ENCODE assay signal across 29 cellular contexts in genomic region chr4:160373911-160374310, GRCh38.
"Had no signal": no experiment of that assay in that cellular context is flagged by ENCODE, and none has a peak within 500 bp of the region (broad histone marks: within the 10 kb centered on the region; RNA-seq: fewer than 3 reads in every experiment).

No MANE protein-coding gene starts in this region.

- H3K27ac ChIP-seq: dorsolateral prefrontal cortex, esophagus muscularis mucosa, heart right ventricle, neutrophil, parathyroid adenoma, right lobe of liver, thoracic aorta, tibial nerve, upper lobe of left lung had no signal

- H3K9me3 ChIP-seq: esophagus muscularis mucosa, heart right ventricle, mucosa of descending colon, neutrophil, right lobe of liver, thoracic aorta, tibial nerve, upper lobe of left lung had no signal

- H3K9ac ChIP-seq: parathyroid adenoma had no signal

- H3K4me1 Mint-ChIP-seq: immature natural killer cell; mesothelial cell of epicardium; naive B cell; neural crest cell; stimulated activated naive B cell treated with anti-CD40 and anti-IgM and Interleukin-4, amounts not matched to agents 10 μg/mL and 1 μg/mL and 100 μg/mL, for 72 hours had no signal

- H3K79me2 ChIP-seq: parathyroid adenoma had no signal

- H3K4me1 ChIP-seq: esophagus muscularis mucosa, heart right ventricle, parathyroid adenoma, right lobe of liver, tibial nerve, upper lobe of left lung had no signal

- H3K4me3 ChIP-seq: dorsolateral prefrontal cortex, esophagus muscularis mucosa, heart right ventricle, lung, mucosa of descending colon, right lobe of liver, thoracic aorta, tibial nerve, upper lobe of left lung had no signal

- H3K36me3 Mint-ChIP-seq: immature natural killer cell; mesothelial cell of epicardium; naive B cell; natural killer cell treated with Interleukin-12 subunit alpha and Interleukin-12 subunit beta and Interleukin-15 and Interleukin-18, amount 100 ng/mL, for 72 hours; stimulated activated naive B cell treated with anti-CD40 and anti-IgM and Interleukin-4, amounts not matched to agents 10 μg/mL and 1 μg/mL and 100 μg/mL, for 72 hours had no signal

- H3K27me3 ChIP-seq: dorsolateral prefrontal cortex, esophagus muscularis mucosa, heart right ventricle, neutrophil, right lobe of liver, tibial nerve, upper lobe of left lung had no signal

- DNase-seq: dorsolateral prefrontal cortex; effector CD4-positive, alpha-beta T cell; foreskin melanocyte; glutamatergic neuron; heart right ventricle; hippocampal formation; immature natural killer cell; islet precursor cell; kidney glomerular epithelial cell; mesenchymal stem cell; mucosa of descending colon; naive B cell; right lobe of liver; small intestine; stimulated activated CD4-positive, alpha-beta T cell treated with anti-CD3 and anti-CD28 coated beads, Interleukin-15, amount 100 ng/mL, for 24 hours; stimulated activated CD4-positive, alpha-beta T cell treated with anti-CD3 and anti-CD28 coated beads, Interleukin-2, amount 100 ng/mL, for 48 hours; stimulated activated naive B cell treated with anti-CD40 and anti-IgM and Interleukin-4, amounts not matched to agents 10 μg/mL and 1 μg/mL and 100 μg/mL, for 72 hours; upper lobe of left lung had no signal

- H2AFZ ChIP-seq: parathyroid adenoma had no signal

- H3K9me3 Mint-ChIP-seq: mesothelial cell of epicardium, neural crest cell had no signal

- H3K27me3 Mint-ChIP-seq: naive B cell; natural killer cell treated with Interleukin-12 subunit alpha and Interleukin-12 subunit beta and Interleukin-15 and Interleukin-18, amount 100 ng/mL, for 72 hours; progenitor cell of endocrine pancreas; stimulated activated naive B cell treated with anti-CD40 and anti-IgM and Interleukin-4, amounts not matched to agents 10 μg/mL and 1 μg/mL and 100 μg/mL, for 72 hours; stimulated activated naive CD8-positive, alpha-beta T cell treated with anti-CD3 and anti-CD28 coated beads, Interleukin-15, Interleukin-2, amounts not matched to agents 100 ng/mL and 50 ng/mL, for 24 hours had no signal

- H3K36me3 ChIP-seq: esophagus muscularis mucosa, heart right ventricle, neutrophil, right lobe of liver, thoracic aorta, tibial nerve, upper lobe of left lung had no signal

- H3K27ac Mint-ChIP-seq: immature natural killer cell; mesothelial cell of epicardium; naive B cell; natural killer cell treated with Interleukin-12 subunit alpha and Interleukin-12 subunit beta and Interleukin-15 and Interleukin-18, amount 100 ng/mL, for 72 hours; progenitor cell of endocrine pancreas; stimulated activated naive B cell treated with anti-CD40 and anti-IgM and Interleukin-4, amounts not matched to agents 10 μg/mL and 1 μg/mL and 100 μg/mL, for 72 hours; stimulated activated naive CD8-positive, alpha-beta T cell treated with anti-CD3 and anti-CD28 coated beads, Interleukin-15, Interleukin-2, amounts not matched to agents 100 ng/mL and 50 ng/mL, for 24 hours had no signal

- ATAC-seq: heart right ventricle; mucosa of descending colon; natural killer cell treated with Interleukin-12 subunit alpha and Interleukin-12 subunit beta and Interleukin-15 and Interleukin-18, amount 100 ng/mL, for 72 hours; right lobe of liver; stimulated activated naive B cell treated with anti-CD40 and anti-IgM and Interleukin-4, amounts not matched to agents 10 μg/mL and 1 μg/mL and 100 μg/mL, for 72 hours had no signal

- H3K4me3 Mint-ChIP-seq: immature natural killer cell; mesothelial cell of epicardium; naive B cell; natural killer cell treated with Interleukin-12 subunit alpha and Interleukin-12 subunit beta and Interleukin-15 and Interleukin-18, amount 100 ng/mL, for 72 hours; neural crest cell; stimulated activated naive B cell treated with anti-CD40 and anti-IgM and Interleukin-4, amounts not matched to agents 10 μg/mL and 1 μg/mL and 100 μg/mL, for 72 hours; stimulated activated naive CD8-positive, alpha-beta T cell treated with anti-CD3 and anti-CD28 coated beads, Interleukin-15, Interleukin-2, amounts not matched to agents 100 ng/mL and 50 ng/mL, for 24 hours had no signal
